Comparison of ENCODE assay signal across 21 cellular contexts in genomic region chr7:139857791-139858190, GRCh38. TPM values are rescaled to one million over a fixed set of nuclear protein-coding genes. Genes with fewer than 3 reads are reported as not detected.
A peak's percentile ranks its signal among the peaks of the same experiment; 100 is the strongest.
DNase-seq lines count a peak whose midpoint lies in the region; ATAC-seq and TF ChIP-seq lines count a peak whose summit lies in the region.
"Had no signal": no experiment of that assay in that cellular context is flagged by ENCODE, and none has a peak within 500 bp of the region (broad histone marks: within the 10 kb centered on the region; RNA-seq: fewer than 3 reads in every experiment).

No MANE protein-coding gene starts in this region.

- H3K4me3 ChIP-seq in right atrium auricular region (no peak overlapping the region), colonic mucosa (no peak overlapping the region)
- H3K4me3 ChIP-seq: A549 had no signal

- H3K27me3 ChIP-seq in right atrium auricular region: no peaks in the 10 kb centered on the region
- no peaks in the 10 kb centered on the region for H3K27me3 ChIP-seq in colonic mucosa

- H3K9me3 ChIP-seq in right atrium auricular region (no peaks in the 10 kb centered on the region), colonic mucosa (no peaks in the 10 kb centered on the region)
- H3K9me3 ChIP-seq: A549 had no signal

- DNase-seq in right atrium auricular region (ENCODE audit: low spot score): peak; percentile 42
- no peak for DNase-seq in left cardiac atrium
- peak; percentile 4 for DNase-seq in colonic mucosa
- no peak for DNase-seq in natural killer cell treated with Interleukin-12 subunit alpha and Interleukin-12 subunit beta and Interleukin-15 and Interleukin-18, amount 100 ng/mL, for 72 hours (ENCODE audit: low spot score)
- DNase-seq in hippocampal formation (lab: John Stamatoyannopoulos, UW): no peak
- DNase-seq in activated CD4-positive, alpha-beta T cell treated with anti-CD3 and anti-CD28 coated beads for 4 hours: no peak
- no peak for DNase-seq in activated CD4-positive, alpha-beta T cell treated with anti-CD3 and anti-CD28 coated beads for 1 hour
- DNase-seq: AML-193; Calu3; CD4-positive, alpha-beta memory T cell; DMS79 treated with DMSO at 0.1 percent for 48 hours; GF-D8; GOT3; H7; HFFc6; IMR-90 had no signal

- H3K27ac ChIP-seq in right atrium auricular region (no peak overlapping the region), colonic mucosa (no peak overlapping the region)
- H3K27ac ChIP-seq: 22Rv1, A549, C4-2B, HL-60 had no signal

- TF ChIP-seq CTCF in right atrium auricular region (IDR thresholded peaks at IDR 0.05): no peak
- TF ChIP-seq CTCF in colonic mucosa (IDR thresholded peaks at IDR 0.05): no peak

- H3K36me3 ChIP-seq in right atrium auricular region: no peaks in the 10 kb centered on the region
- no peaks in the 10 kb centered on the region for H3K36me3 ChIP-seq in colonic mucosa

- H3K4me1 Mint-ChIP-seq in natural killer cell treated with Interleukin-12 subunit alpha and Interleukin-12 subunit beta and Interleukin-15 and Interleukin-18, amount 100 ng/mL, for 72 hours (ENCODE audit: low read depth in 2 of 2): peaks cover 62 to 68% of the 10 kb centered on the region in 2 donors

- no peak for ATAC-seq in left cardiac atrium
- ATAC-seq in natural killer cell treated with Interleukin-12 subunit alpha and Interleukin-12 subunit beta and Interleukin-15 and Interleukin-18, amount 100 ng/mL, for 72 hours: no peak
- ATAC-seq: A549, HCT116 had no signal

- H3K27me3 Mint-ChIP-seq in natural killer cell treated with Interleukin-12 subunit alpha and Interleukin-12 subunit beta and Interleukin-15 and Interleukin-18, amount 100 ng/mL, for 72 hours: no peaks in the 10 kb centered on the region
- H3K27me3 Mint-ChIP-seq: CD4-positive, alpha-beta memory T cell had no signal

- H3K27ac Mint-ChIP-seq in natural killer cell treated with Interleukin-12 subunit alpha and Interleukin-12 subunit beta and Interleukin-15 and Interleukin-18, amount 100 ng/mL, for 72 hours: peak overlapping the region; percentile 89 to 92
- H3K27ac Mint-ChIP-seq: CD4-positive, alpha-beta memory T cell; HFFc6 had no signal

- intact Hi-C loops in left cardiac atrium (cut with DNase I) (no loop called here), colonic mucosa (cut with DNase I) (no loop called here)

- peak overlapping the region; percentile 9 for H3K4me3 Mint-ChIP-seq in natural killer cell treated with Interleukin-12 subunit alpha and Interleukin-12 subunit beta and Interleukin-15 and Interleukin-18, amount 100 ng/mL, for 72 hours
- H3K4me3 Mint-ChIP-seq: CD4-positive, alpha-beta memory T cell; HFFc6 had no signal

- peaks cover 5% of the 10 kb centered on the region for H3K9me3 Mint-ChIP-seq in natural killer cell treated with Interleukin-12 subunit alpha and Interleukin-12 subunit beta and Interleukin-15 and Interleukin-18, amount 100 ng/mL, for 72 hours
- H3K9me3 Mint-ChIP-seq: HFFc6 had no signal

- no peaks in the 10 kb centered on the region for H3K4me1 ChIP-seq in right atrium auricular region
- H3K4me1 ChIP-seq in colonic mucosa: peaks cover 8% of the 10 kb centered on the region

- peaks cover 22% of the 10 kb centered on the region for H3K36me3 Mint-ChIP-seq in natural killer cell treated with Interleukin-12 subunit alpha and Interleukin-12 subunit beta and Interleukin-15 and Interleukin-18, amount 100 ng/mL, for 72 hours

- no peak overlapping the region for H3K9ac ChIP-seq in colonic mucosa (ENCODE audit: low read depth in 2 of 2, low read length in 2 of 2)

RNA-seq across cellular contexts. Expression of gene TBXAS1, which starts 28.7 kb away (rescaled TPM):
- total RNA-seq in right atrium auricular region: 10 to 100 TPM in 1 of 2 donors, 1 to 10 TPM in 1; 4.6 to 15.3 TPM
- 10 to 100 TPM in 1 of 2 donors, 1 to 10 TPM in 1; 10.0 to 11.3 TPM for total RNA-seq in left cardiac atrium
- total RNA-seq in colonic mucosa: 10 to 100 TPM; 12.0 to 17.0 TPM
- total RNA-seq in natural killer cell treated with Interleukin-12 subunit alpha and Interleukin-12 subunit beta and Interleukin-15 and Interleukin-18, amount 100 ng/mL, for 72 hours: 100 to 1,000 TPM; 104 to 130 TPM

Comparison
In these comparisons a context has a peak if more than half of its experiments do, and no peak if none do; other contexts are left out.
1. DNase-seq: peak in right atrium auricular region (single experiment) and colonic mucosa (single experiment); none in left cardiac atrium (single experiment), natural killer cell treated with Interleukin-12 subunit alpha and Interleukin-12 subunit beta and Interleukin-15 and Interleukin-18, amount 100 ng/mL, for 72 hours (single experiment), hippocampal formation (0 of 2), activated CD4-positive, alpha-beta T cell treated with anti-CD3 and anti-CD28 coated beads for 4 hours (0 of 2) and activated CD4-positive, alpha-beta T cell treated with anti-CD3 and anti-CD28 coated beads for 1 hour (single experiment).
2. RNA of gene TBXAS1, which starts 28.7 kb away (total RNA-seq): 104 to 130 TPM in natural killer cell treated with Interleukin-12 subunit alpha and Interleukin-12 subunit beta and Interleukin-15 and Interleukin-18, amount 100 ng/mL, for 72 hours; 12.0 to 17.0 TPM in colonic mucosa, 4.6 to 15.3 TPM in right atrium auricular region and 10.0 to 11.3 TPM in left cardiac atrium; every median in the first group is over 4 times any median in the second.